Comparison of ENCODE assay signal across 27 cellular contexts in the genomic region with DNA sequence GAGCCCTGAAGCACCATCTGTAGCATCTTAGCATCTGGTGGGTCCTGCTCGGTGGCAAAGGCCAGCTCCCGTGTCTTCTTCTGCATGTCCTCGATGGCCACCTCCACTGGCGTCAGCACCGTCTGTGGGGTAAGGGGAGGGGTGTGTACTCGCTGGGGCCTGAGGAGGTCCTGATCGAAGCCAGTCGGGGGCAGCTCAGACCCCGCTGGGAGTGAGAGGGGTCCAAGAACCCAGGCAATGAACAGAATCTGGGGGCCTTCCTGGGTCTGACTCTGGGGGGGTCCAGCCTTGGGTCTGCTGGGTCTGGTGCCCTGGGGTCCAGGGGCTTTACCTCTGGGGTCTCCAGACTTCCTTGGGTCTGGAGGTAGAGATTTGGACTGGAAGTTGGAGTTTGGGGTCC. TPM values are rescaled to one million over a fixed set of nuclear protein-coding genes. Genes with fewer than 3 reads are reported as not detected.
"Had no signal": no experiment of that assay in that cellular context is flagged by ENCODE, and none has a peak within 500 bp of the region (broad histone marks: within the 10 kb centered on the region; RNA-seq: fewer than 3 reads in every experiment).

No MANE protein-coding gene starts in this region.

- H3K4me3 Mint-ChIP-seq: activated CD4-positive, alpha-beta memory T cell treated with anti-CD3 and anti-CD28 coated beads, Interleukin-2, amount 10 ng/mL, durations not matched to agents 7 days and 5 days; activated CD4-positive, alpha-beta T cell treated with anti-CD3 and anti-CD28 coated beads for 36 hours; activated CD8-positive, alpha-beta memory T cell treated with anti-CD3 and anti-CD28 coated beads, Interleukin-2, amount 10 ng/mL, durations not matched to agents 7 days and 5 days; activated naive CD8-positive, alpha-beta T cell treated with anti-CD3 and anti-CD28 coated beads, Interleukin-2, amount 10 ng/mL, durations not matched to agents 7 days and 5 days; activated T-cell treated with anti-CD3 and anti-CD28 coated beads, Interleukin-2, amount 50 U/mL, for 24 hours; naive thymus-derived CD4-positive, alpha-beta T cell; stimulated activated memory B cell treated with anti-CD40 and anti-IgM and Interleukin-4, amounts not matched to agents 10 μg/mL and 1 μg/mL and 100 μg/mL, for 72 hours; WTC11 had no signal

- H3K9me3 ChIP-seq: body of pancreas, left lung, pancreas, spleen, thyroid gland had no signal

- H3K27ac Mint-ChIP-seq: activated CD4-positive, alpha-beta memory T cell treated with anti-CD3 and anti-CD28 coated beads, Interleukin-2, amount 10 ng/mL, durations not matched to agents 7 days and 5 days; activated CD4-positive, alpha-beta T cell treated with anti-CD3 and anti-CD28 coated beads for 36 hours; activated CD8-positive, alpha-beta memory T cell treated with anti-CD3 and anti-CD28 coated beads, Interleukin-2, amount 10 ng/mL, durations not matched to agents 7 days and 5 days; activated naive CD8-positive, alpha-beta T cell treated with anti-CD3 and anti-CD28 coated beads, Interleukin-2, amount 10 ng/mL, durations not matched to agents 7 days and 5 days; activated T-cell treated with anti-CD3 and anti-CD28 coated beads, Interleukin-2, amount 50 U/mL, for 24 hours; activated T-helper 2 cell treated with anti-CD3 and anti-CD28 coated beads, Interferon-gamma antibody, Interleukin-2, Interleukin-4, amounts not matched to agents 10 μg/mL and 5 μg/mL and 100 μg/mL, durations not matched to agents 14 hours and 24 hours and 36 hours; naive thymus-derived CD4-positive, alpha-beta T cell; stimulated activated memory B cell treated with anti-CD40 and anti-IgM and Interleukin-4, amounts not matched to agents 10 μg/mL and 1 μg/mL and 100 μg/mL, for 72 hours; WTC11 had no signal

- H3K36me3 ChIP-seq: pancreas had no signal

- H3K9me3 Mint-ChIP-seq: activated CD4-positive, alpha-beta memory T cell treated with anti-CD3 and anti-CD28 coated beads, Interleukin-2, amount 10 ng/mL, durations not matched to agents 7 days and 5 days; activated naive CD8-positive, alpha-beta T cell treated with anti-CD3 and anti-CD28 coated beads, Interleukin-2, amount 10 ng/mL, durations not matched to agents 7 days and 5 days; activated T-cell treated with anti-CD3 and anti-CD28 coated beads, Interleukin-2, amount 50 U/mL, for 24 hours; activated T-helper 2 cell treated with anti-CD3 and anti-CD28 coated beads, Interferon-gamma antibody, Interleukin-2, Interleukin-4, amounts not matched to agents 10 μg/mL and 5 μg/mL and 100 μg/mL, durations not matched to agents 14 hours and 24 hours and 36 hours; naive thymus-derived CD4-positive, alpha-beta T cell; stimulated activated memory B cell treated with anti-CD40 and anti-IgM and Interleukin-4, amounts not matched to agents 10 μg/mL and 1 μg/mL and 100 μg/mL, for 72 hours; WTC11 had no signal

- H3K36me3 Mint-ChIP-seq: activated CD8-positive, alpha-beta memory T cell treated with anti-CD3 and anti-CD28 coated beads, Interleukin-2, amount 10 ng/mL, durations not matched to agents 7 days and 5 days; activated naive CD8-positive, alpha-beta T cell treated with anti-CD3 and anti-CD28 coated beads, Interleukin-2, amount 10 ng/mL, durations not matched to agents 7 days and 5 days; naive thymus-derived CD4-positive, alpha-beta T cell; stimulated activated memory B cell treated with anti-CD40 and anti-IgM and Interleukin-4, amounts not matched to agents 10 μg/mL and 1 μg/mL and 100 μg/mL, for 72 hours; WTC11 had no signal

- H3K27ac ChIP-seq: body of pancreas, left lung, pancreas had no signal

- ATAC-seq: activated CD4-positive, alpha-beta T cell treated with anti-CD3 and anti-CD28 coated beads for 36 hours; activated CD8-positive, alpha-beta memory T cell treated with anti-CD3 and anti-CD28 coated beads, Interleukin-2, amount 10 ng/mL, durations not matched to agents 7 days and 5 days; body of pancreas; left lung; naive thymus-derived CD4-positive, alpha-beta T cell; pancreas; stimulated activated memory B cell treated with anti-CD40 and anti-IgM and Interleukin-4, amounts not matched to agents 10 μg/mL and 1 μg/mL and 100 μg/mL, for 72 hours; WTC11 had no signal

- DNase-seq: activated CD4-positive, alpha-beta memory T cell treated with anti-CD3 and anti-CD28 coated beads, Interleukin-2, amount 10 ng/mL, durations not matched to agents 7 days and 5 days; activated CD4-positive, alpha-beta T cell treated with anti-CD3 and anti-CD28 coated beads for 36 hours; activated CD8-positive, alpha-beta memory T cell treated with anti-CD3 and anti-CD28 coated beads, Interleukin-2, amount 10 ng/mL, durations not matched to agents 7 days and 5 days; activated naive CD4-positive, alpha-beta T cell treated with Interleukin-2 at 50 U/mL for 16 hours; activated naive CD8-positive, alpha-beta T cell treated with anti-CD3 and anti-CD28 coated beads, Interleukin-2, amount 10 ng/mL, durations not matched to agents 7 days and 5 days; activated T-cell treated with anti-CD3 and anti-CD28 coated beads, Interleukin-2, amount 50 U/mL, for 24 hours; amygdala; body of pancreas; caudate nucleus; erythroblast; head of caudate nucleus; kidney; left lung; naive thymus-derived CD4-positive, alpha-beta T cell; pancreas; spleen; stimulated activated CD4-positive, alpha-beta T cell treated with anti-CD3 and anti-CD28 coated beads, Interleukin-4, amount 100 ng/mL, for 4 hours; SW 1271; T-helper 2 cell; thyroid gland had no signal

- H3K4me3 ChIP-seq: body of pancreas, left lung, pancreas, spleen, thyroid gland had no signal

- H3K27me3 ChIP-seq: body of pancreas, pancreas, thyroid gland had no signal

RNA-seq across cellular contexts. Expression of a gene that starts 3.6 kb away (rescaled TPM):
- polyA plus RNA-seq: naive thymus-derived CD4-positive, alpha-beta T cell had no signal

RNA-seq across cellular contexts. Expression of a gene that starts 38.5 kb away (rescaled TPM):
- total RNA-seq: activated CD4-positive, alpha-beta memory T cell treated with anti-CD3 and anti-CD28 coated beads, Interleukin-2, amount 10 ng/mL, durations not matched to agents 7 days and 5 days; activated CD4-positive, alpha-beta T cell treated with anti-CD3 and anti-CD28 coated beads for 36 hours; activated CD8-positive, alpha-beta memory T cell treated with anti-CD3 and anti-CD28 coated beads, Interleukin-2, amount 10 ng/mL, durations not matched to agents 7 days and 5 days; activated naive CD8-positive, alpha-beta T cell treated with anti-CD3 and anti-CD28 coated beads, Interleukin-2, amount 10 ng/mL, durations not matched to agents 7 days and 5 days; activated T-helper 2 cell treated with anti-CD3 and anti-CD28 coated beads, Interferon-gamma antibody, Interleukin-2, Interleukin-4, amounts not matched to agents 10 μg/mL and 5 μg/mL and 100 μg/mL, durations not matched to agents 14 hours and 24 hours and 36 hours; body of pancreas; frontal cortex; left lung; mononuclear cell; naive thymus-derived CD4-positive, alpha-beta T cell; pulmonary artery endothelial cell; SK-MEL-5; spleen; WTC11 had no signal
- polyA plus RNA-seq: naive thymus-derived CD4-positive, alpha-beta T cell had no signal
